ENCODE assay signal across 28 cellular contexts in genomic region chr5:175893466-175893865, GRCh38. TPM values are rescaled to one million over a fixed set of nuclear protein-coding genes. Genes with fewer than 3 reads are reported as not detected.
A peak's percentile ranks its signal among the peaks of the same experiment; 100 is the strongest.
DNase-seq lines count a peak whose midpoint lies in the region; ATAC-seq and TF ChIP-seq lines count a peak whose summit lies in the region.
"Had no signal": no experiment of that assay in that cellular context is flagged by ENCODE, and none has a peak within 500 bp of the region (broad histone marks: within the 10 kb centered on the region; RNA-seq: fewer than 3 reads in every experiment).

No MANE protein-coding gene starts in this region.

- H3K9me3 ChIP-seq in WERI-Rb-1 (ENCODE audit: severe bottlenecking), result no peaks in the 10 kb centered on the region
- H3K9me3 ChIP-seq: right lobe of liver, SJSA1, stomach, vagina had no signal

- peaks cover 63% of the 10 kb centered on the region for H3K4me1 Mint-ChIP-seq in brain

- H3K36me3 ChIP-seq in WERI-Rb-1, result no peaks in the 10 kb centered on the region
- H3K36me3 ChIP-seq: brain microvascular endothelial cell, right lobe of liver, SJSA1, stomach, vagina had no signal

- DNase-seq in NCI-H82 (lab: John Stamatoyannopoulos, UW), result peak; percentile 42
- DNase-seq in NCI-H82 treated with DMSO at 0.1 percent for 48 hours (lab: John Stamatoyannopoulos, UW; ENCODE audit: unreplicated experiment), result no peak
- DNase-seq in NCI-H1694 (lab: John Stamatoyannopoulos, UW), result peak; percentile 86
- DNase-seq in left ventricle myocardium superior, result peak; percentile 75
- no peak for DNase-seq in WERI-Rb-1
- no peak for DNase-seq in RKO (ENCODE audit: low spot score)
- DNase-seq: activated CD4-positive, alpha-beta memory T cell treated with anti-CD3 and anti-CD28 coated beads for 36 hours; activated CD4-positive, CD25-positive, alpha-beta regulatory T cell treated with anti-CD3 and anti-CD28 coated beads, Interleukin-2, amount 50 U/mL, for 72 hours; amniotic stem cell; brain microvascular endothelial cell; CD8-positive, alpha-beta T cell; effector CD4-positive, alpha-beta T cell; mesendoderm; NCI-H1436 treated with DMSO at 0.1 percent for 48 hours; right lobe of liver; stimulated activated CD4-positive, alpha-beta T cell treated with anti-CD3 and anti-CD28 coated beads, Interleukin-12 subunit alpha, Interleukin-12 subunit beta, amount 100 ng/mL, for 4 hours; stimulated activated CD4-positive, alpha-beta T cell treated with anti-CD3 and anti-CD28 coated beads, Interleukin-2, amount 100 ng/mL, for 48 hours; stomach had no signal

- no peak overlapping the region for H3K4me3 Mint-ChIP-seq in brain
- H3K4me3 Mint-ChIP-seq: activated CD4-positive, alpha-beta memory T cell treated with anti-CD3 and anti-CD28 coated beads for 36 hours; activated naive CD4-positive, alpha-beta T cell treated with anti-CD3 and anti-CD28 coated beads, Interleukin-2, amount 50 U/mL, for 24 hours; CD8-positive, alpha-beta T cell had no signal

- H3K27me3 ChIP-seq in WERI-Rb-1 (ENCODE audit: insufficient read depth, low read depth, severe bottlenecking), result peaks cover 12% of the 10 kb centered on the region
- H3K27me3 ChIP-seq: brain microvascular endothelial cell, right lobe of liver, vagina had no signal

- TF ChIP-seq CTCF in brain (conservative IDR thresholded peaks at IDR 0.05), result no peak
- no peak for TF ChIP-seq CTCF in WERI-Rb-1 (IDR thresholded peaks at IDR 0.05; ENCODE audit: low read depth, low read length)

- no peak overlapping the region for H3K27ac ChIP-seq in WERI-Rb-1
- H3K27ac ChIP-seq: brain microvascular endothelial cell, epithelial cell of prostate, right lobe of liver, SJSA1, stomach, vagina had no signal

- peaks cover 7% of the 10 kb centered on the region for H3K27me3 Mint-ChIP-seq in brain
- H3K27me3 Mint-ChIP-seq: activated CD4-positive, alpha-beta memory T cell treated with anti-CD3 and anti-CD28 coated beads for 36 hours had no signal

- H3K4me3 ChIP-seq in WERI-Rb-1 (ENCODE audit: low read depth, low read length), result no peak overlapping the region
- H3K4me3 ChIP-seq: right lobe of liver, SJSA1, stomach, vagina had no signal

- peaks cover 0 to 2% (median 0%) of the 10 kb centered on the region in 5 experiments for H3K9me3 Mint-ChIP-seq in brain
- H3K9me3 Mint-ChIP-seq: activated CD4-positive, alpha-beta memory T cell treated with anti-CD3 and anti-CD28 coated beads for 36 hours; activated naive CD4-positive, alpha-beta T cell treated with anti-CD3 and anti-CD28 coated beads, Interleukin-2, amount 50 U/mL, for 24 hours had no signal

- ATAC-seq in left ventricle myocardium superior (peak; percentile 99), GM18520 (IDR thresholded peaks at IDR 0.05; ENCODE audit: unreplicated experiment) (no peak)
- ATAC-seq: CD8-positive, alpha-beta T cell; right lobe of liver had no signal

- H3K27ac Mint-ChIP-seq in brain, result peak overlapping the region in 3 of 5 experiments; percentile 12 to 76 (median 49)
- H3K27ac Mint-ChIP-seq: activated CD4-positive, alpha-beta memory T cell treated with anti-CD3 and anti-CD28 coated beads for 36 hours; activated naive CD4-positive, alpha-beta T cell treated with anti-CD3 and anti-CD28 coated beads, Interleukin-2, amount 50 U/mL, for 24 hours; CD8-positive, alpha-beta T cell had no signal

- intact Hi-C loops in left ventricle myocardium superior (cut with micrococcal nuclease), result no loop called here

- no peaks in the 10 kb centered on the region for H3K36me3 Mint-ChIP-seq in brain
- H3K36me3 Mint-ChIP-seq: activated CD4-positive, alpha-beta memory T cell treated with anti-CD3 and anti-CD28 coated beads for 36 hours; CD8-positive, alpha-beta T cell had no signal

RNA-seq across cellular contexts. Expression of gene CPLX2, which starts 22.1 kb away (rescaled TPM):
- 172 TPM for polyA plus RNA-seq in brain (ENCODE audit: insufficient read depth, low read depth, low replicate concordance)
- not detected for total RNA-seq in left ventricle myocardium superior
- total RNA-seq: activated CD4-positive, alpha-beta memory T cell treated with anti-CD3 and anti-CD28 coated beads for 36 hours; CD8-positive, alpha-beta T cell; Daoy; LHCN-M2; posterior vena cava; SJSA1; T-helper 1 cell treated with Interleukin-12 subunit alpha and Interleukin-12 subunit beta and Interleukin-4 antibody, amounts not matched to agents 30 ng/mL and 1 ng/mL, for 36 hours had no signal

Comparison
In these comparisons a context has a peak if more than half of its experiments do, and no peak if none do; other contexts are left out.
1. DNase-seq: peak in NCI-H82 (single experiment), NCI-H1694 (single experiment) and left ventricle myocardium superior (single experiment); none in NCI-H82 treated with DMSO at 0.1 percent for 48 hours (single experiment), WERI-Rb-1 (single experiment) and RKO (single experiment).